Comparison of ENCODE assay signal across 8 cellular contexts in genomic region chr10:86399514-86399878, GRCh38. TPM values are rescaled to one million over a fixed set of nuclear protein-coding genes. Genes with fewer than 3 reads are reported as not detected.
DNase-seq lines count a peak whose midpoint lies in the region; ATAC-seq, FAIRE-seq and TF ChIP-seq lines count a peak whose summit lies in the region.

No MANE protein-coding gene starts in this region.

- no peak for TF ChIP-seq RAD21 in GM12878 (IDR thresholded peaks at IDR 0.05; ENCODE audit: insufficient read depth, low read depth, low read length)

- H3K27ac ChIP-seq in GM12878 (ENCODE audit: control insufficient read depth, insufficient read depth) (no peak overlapping the region), vagina (peak overlapping the region; percentile 82)
- H3K27ac ChIP-seq in naive thymus-derived CD4-positive, alpha-beta T cell (ENCODE audit: low read depth, low read length) = peak overlapping the region; percentile 76

- no peaks in the 10 kb centered on the region for H3K36me3 ChIP-seq in GM12878 (ENCODE audit: control insufficient read depth in 2 of 2, insufficient read depth in 2 of 2, low read length in 1 of 2)
- peaks cover 0 to 7% (median 0%) of the 10 kb centered on the region in 3 experiments for H3K36me3 ChIP-seq in naive thymus-derived CD4-positive, alpha-beta T cell (ENCODE audit: control insufficient read depth in 2 of 3, insufficient read depth in 3 of 3, low read length in 3 of 3)
- no peaks in the 10 kb centered on the region for H3K36me3 ChIP-seq in vagina

- in situ Hi-C loops in GM12878 (cut with MboI) = loop anchor here (5.0 kb wide), 1 partner anchor 183 kb away; no protein-coding TSS in a partner anchor

- POLR2A ChIA-PET in GM12878 (lab: Charles Lee) = interaction anchor here (0.6 to 5.7 kb wide), 7 partner anchors 8 to 185 kb away, joined by 3 to 110 read pairs (median 6); no protein-coding TSS in a partner anchor
- POLR2A ChIA-PET in naive thymus-derived CD4-positive, alpha-beta T cell (lab: Charles Lee) = interaction anchor here (0.8 to 4.4 kb wide), 9 partner anchors 13 to 190 kb away, joined by 3 to 54 read pairs (median 4); partner anchors contain the start of gene WAPL

- H3K79me2 ChIP-seq in GM12878 (ENCODE audit: control insufficient read depth, insufficient read depth, low read length) = peaks cover 14% of the 10 kb centered on the region

- peaks cover 18% of the 10 kb centered on the region for H3K4me1 Mint-ChIP-seq in stimulated activated naive CD8-positive, alpha-beta T cell treated with anti-CD3 and anti-CD28 coated beads, Interleukin-15, Interleukin-2, amounts not matched to agents 100 ng/mL and 50 ng/mL, for 24 hours (ENCODE audit: low read depth)
- peaks cover 5 to 28% (median 23%) of the 10 kb centered on the region in 7 donors for H3K4me1 Mint-ChIP-seq in naive thymus-derived CD4-positive, alpha-beta T cell

- H3K9me3 ChIP-seq in GM12878 (replicated peaks; ENCODE audit: control insufficient read depth, insufficient read depth, low read length) = no peaks in the 10 kb centered on the region
- no peaks in the 10 kb centered on the region for H3K9me3 ChIP-seq in naive thymus-derived CD4-positive, alpha-beta T cell (ENCODE audit: control insufficient read depth in 2 of 3, low read length in 3 of 3)
- H3K9me3 ChIP-seq in vagina = no peaks in the 10 kb centered on the region

- TF ChIP-seq EP300 in GM12878 (IDR thresholded peaks at IDR 0.05; ENCODE audit: borderline replicate concordance in 1 of 2, control insufficient read depth in 1 of 2, low read depth in 2 of 2, low read length in 2 of 2) = no peak

- H3K9me3 Mint-ChIP-seq in stimulated activated naive CD8-positive, alpha-beta T cell treated with anti-CD3 and anti-CD28 coated beads, Interleukin-15, Interleukin-2, amounts not matched to agents 100 ng/mL and 50 ng/mL, for 24 hours = no peaks in the 10 kb centered on the region
- peaks cover 0 to 2% (median 0%) of the 10 kb centered on the region in 11 donors for H3K9me3 Mint-ChIP-seq in naive thymus-derived CD4-positive, alpha-beta T cell

- DNase-seq in stimulated activated naive CD8-positive, alpha-beta T cell treated with anti-CD3 and anti-CD28 coated beads, Interleukin-15, Interleukin-2, amounts not matched to agents 100 U/mL and 50 U/mL, for 24 hours = no peak
- DNase-seq in GM12878 (ENCODE audit: low read depth, low spot score) (no peak), vagina (ENCODE audit: extremely low spot score in 2 of 2) (no peak), left lobe of liver (ENCODE audit: low spot score) (no peak), kidney glomerular epithelial cell (lab: John Stamatoyannopoulos, UW) (no peak), posterior vena cava (ENCODE audit: low spot score) (no peak)
- no peak for DNase-seq in naive thymus-derived CD4-positive, alpha-beta T cell

- H3K4me2 ChIP-seq in GM12878 (ENCODE audit: control insufficient read depth, insufficient read depth) = peak overlapping the region; percentile 59

- peak overlapping the region; percentile 46; the same call in 1 of the 2 replicates for H3K9ac ChIP-seq in GM12878 (ENCODE audit: control insufficient read depth, insufficient read depth, low read length)

- no peak for ATAC-seq in stimulated activated naive CD8-positive, alpha-beta T cell treated with anti-CD3 and anti-CD28 coated beads, Interleukin-15, Interleukin-2, amounts not matched to agents 100 U/mL and 50 U/mL, for 24 hours
- no peak for ATAC-seq in GM12878
- ATAC-seq in naive thymus-derived CD4-positive, alpha-beta T cell = no peak
- no peak for ATAC-seq in left lobe of liver

- no peaks in the 10 kb centered on the region for H3K27me3 Mint-ChIP-seq in stimulated activated naive CD8-positive, alpha-beta T cell treated with anti-CD3 and anti-CD28 coated beads, Interleukin-15, Interleukin-2, amounts not matched to agents 100 ng/mL and 50 ng/mL, for 24 hours
- H3K27me3 Mint-ChIP-seq in naive thymus-derived CD4-positive, alpha-beta T cell = peaks cover 0 to 23% (median 0%) of the 10 kb centered on the region in 5 donors

- no peaks in the 10 kb centered on the region for H4K20me1 ChIP-seq in GM12878 (ENCODE audit: control insufficient read depth, insufficient read depth)

- H3K4me1 ChIP-seq in GM12878 (ENCODE audit: control insufficient read depth, insufficient read depth, low read length) (peaks cover 10% of the 10 kb centered on the region), vagina (peaks cover 33% of the 10 kb centered on the region)
- peaks cover 0 to 10% of the 10 kb centered on the region in 2 donors for H3K4me1 ChIP-seq in naive thymus-derived CD4-positive, alpha-beta T cell (ENCODE audit: control insufficient read depth in 2 of 2, insufficient read depth in 2 of 2, low read length in 2 of 2)

- intact Hi-C loops in GM12878 (cut with micrococcal nuclease; ENCODE audit: unreplicated experiment) = loop anchor here (1.0 to 10.0 kb wide), 3 partner anchors 63 to 265 kb away; partner anchors contain the start of gene LDB3
- intact Hi-C loops in naive thymus-derived CD4-positive, alpha-beta T cell (cut with micrococcal nuclease) = loop anchor here in 1 of 2 donors (2.0 kb wide), 1 partner anchor 499 kb away; no protein-coding TSS in a partner anchor
- intact Hi-C loops in vagina (cut with DNase I) = no loop called here
- intact Hi-C loops in posterior vena cava (cut with DNase I) = loop anchor here in 1 of 2 donors (5.0 kb wide), 1 partner anchor 188 kb away; no protein-coding TSS in a partner anchor

- CTCF ChIA-PET in GM12878 (lab: Yijun Ruan, JAX) = interaction anchor here (0.8 to 5.7 kb wide), 15 partner anchors 9 to 313 kb away, joined by 3 to 77 read pairs (median 5); no protein-coding TSS in a partner anchor
- CTCF ChIA-PET in naive thymus-derived CD4-positive, alpha-beta T cell (lab: Charles Lee) = interaction anchor here (0.6 to 4.4 kb wide), 10 partner anchors 12 to 309 kb away, joined by 3 to 53 read pairs (median 5); no protein-coding TSS in a partner anchor

- H3K27ac Mint-ChIP-seq in stimulated activated naive CD8-positive, alpha-beta T cell treated with anti-CD3 and anti-CD28 coated beads, Interleukin-15, Interleukin-2, amounts not matched to agents 100 ng/mL and 50 ng/mL, for 24 hours = peak overlapping the region; percentile 39
- H3K27ac Mint-ChIP-seq in naive thymus-derived CD4-positive, alpha-beta T cell = peak overlapping the region; percentile 83 to 97 (median 93)

- TF ChIP-seq POLR2A in GM12878 (IDR thresholded peaks at IDR 0.05; ENCODE audit: low read depth, low read length) = no peak
- TF ChIP-seq POLR2A in vagina (IDR thresholded peaks at IDR 0.05) = no peak

- H2AFZ ChIP-seq in GM12878 (ENCODE audit: control insufficient read depth, low read depth, low read length) = peak overlapping the region; percentile 85

- no TSS peak for BruUV-seq in GM12878 (replicated peaks; lab: Mats Ljungman, UMichigan)

- no peaks in the 10 kb centered on the region for H3K27me3 ChIP-seq in GM12878 (replicated peaks in 1 of 2; ENCODE audit: control insufficient read depth in 2 of 2, insufficient read depth in 2 of 2, low read length in 1 of 2)
- no peaks in the 10 kb centered on the region for H3K27me3 ChIP-seq in naive thymus-derived CD4-positive, alpha-beta T cell (ENCODE audit: control insufficient read depth in 2 of 2, insufficient read depth in 2 of 2, low read length in 2 of 2)
- H3K27me3 ChIP-seq in vagina = no peaks in the 10 kb centered on the region

- RAD21 ChIA-PET in GM12878 (lab: Charles Lee; ENCODE audit: unreplicated experiment) = interaction anchor here (0.8 to 5.6 kb wide), 21 partner anchors 8 to 283 kb away, joined by 3 to 155 read pairs (median 5); partner anchors contain the start of genes GRID1 and WAPL

- 28% methylated on average over 9 of the region's 9 CpGs for WGBS in GM12878 (ENCODE audit: insufficient coverage, insufficient replicate concordance, low lambda C conversion rate, missing lambda C conversion rate)

- H3K36me3 Mint-ChIP-seq in stimulated activated naive CD8-positive, alpha-beta T cell treated with anti-CD3 and anti-CD28 coated beads, Interleukin-15, Interleukin-2, amounts not matched to agents 100 ng/mL and 50 ng/mL, for 24 hours (ENCODE audit: low read depth) = no peaks in the 10 kb centered on the region
- no peaks in the 10 kb centered on the region for H3K36me3 Mint-ChIP-seq in naive thymus-derived CD4-positive, alpha-beta T cell

- H3K4me3 Mint-ChIP-seq in stimulated activated naive CD8-positive, alpha-beta T cell treated with anti-CD3 and anti-CD28 coated beads, Interleukin-15, Interleukin-2, amounts not matched to agents 100 ng/mL and 50 ng/mL, for 24 hours = peak overlapping the region; percentile 83
- peak overlapping the region; percentile 79 to 91 (median 88) for H3K4me3 Mint-ChIP-seq in naive thymus-derived CD4-positive, alpha-beta T cell

- FAIRE-seq in GM12878 (lab: Jason Lieb, UNC) = no peak

- no peak for TF ChIP-seq CTCF in GM12878 (IDR thresholded peaks at IDR 0.05 in 2 of 3, conservative IDR thresholded peaks at IDR 0.05 in 1 of 3; ENCODE audit: control insufficient read depth in 2 of 3, extremely low read depth in 1 of 3, insufficient read depth in 1 of 3, low read depth in 3 of 3, low read length in 3 of 3)
- no peak for TF ChIP-seq CTCF in vagina (IDR thresholded peaks at IDR 0.05)

- SMC1A ChIA-PET in GM12878 (lab: Charles Lee; ENCODE audit: uncharacterized antibody, unreplicated experiment) = interaction anchor here (0.9 to 9.9 kb wide), 18 partner anchors 8 to 184 kb away, joined by 3 to 129 read pairs (median 4); no protein-coding TSS in a partner anchor

- H3K4me3 ChIP-seq in GM12878 = no peak overlapping the region
- peak overlapping the region; percentile 86 for H3K4me3 ChIP-seq in naive thymus-derived CD4-positive, alpha-beta T cell (ENCODE audit: low read length)
- peak overlapping the region; percentile 52 to 60 for H3K4me3 ChIP-seq in vagina

RNA-seq across cellular contexts. Expression of gene GRID1, which starts 32.9 kb away (rescaled TPM):
- 3.4 and 3.5 TPM in 2 replicates for total RNA-seq in GM12878 (2013; cell fraction: nucleolus; rRNA removed)
- total RNA-seq in GM12878 (2014; rRNA removed) (0.11 and 0.23 TPM in 2 replicates), GM12878 (2014; rRNA removed; fragmentation: Illumina TruSeq; extraction: Trizol) (0.04 and 0.05 TPM in 2 replicates), GM12878 (2021) (0.08 TPM in 1 of 2 replicates, not detected in the other), vagina (7.1 TPM), left lobe of liver (0.58 TPM), posterior vena cava (1 to 10 TPM; 4.4 to 5.6 TPM)
- polyA plus RNA-seq in GM12878 (2011; ENCODE audit: low read depth) = 0.12 TPM
- polyA plus RNA-seq in GM12878 (2011; rRNA removed) (0.29 and 0.62 TPM in 2 replicates), GM12878 (2014; fragmentation: Illumina TruSeq; extraction: Trizol) (0.05 TPM in 1 of 2 replicates, not detected in the other), GM12878 (2014; fragmentation: Nextera tagmentation; extraction: Ambion mirVana) (not detected), GM12878 (2014; rRNA removed) (0.04 and 0.05 TPM in 2 replicates), GM12878 (2016; fragmentation: Nextera tagmentation; extraction: Ambion mirVana) (not detected)
- 0.46 and 0.59 TPM in 2 replicates for polyA plus RNA-seq in GM12878 (2011; cell fraction: cytosol; rRNA removed)
- polyA plus RNA-seq in GM12878 (2011; cell fraction: nucleus; rRNA removed) = 0.97 and 1.3 TPM in 2 replicates
- 0.28 and 0.35 TPM in 2 replicates for polyA plus RNA-seq in GM12878 (2012)
- 2.4 TPM in 2 replicates for polyA minus RNA-seq in GM12878 (2011; rRNA and poly(A)+ RNA removed)
- 0.31 and 0.80 TPM in 2 replicates for polyA minus RNA-seq in GM12878 (2011; cell fraction: cytosol; rRNA and poly(A)+ RNA removed)
- polyA minus RNA-seq in GM12878 (2011; cell fraction: nucleus; rRNA and poly(A)+ RNA removed) = 3.1 and 3.7 TPM in 2 replicates
- total RNA-seq in naive thymus-derived CD4-positive, alpha-beta T cell = not detected
- not detected for polyA plus RNA-seq in naive thymus-derived CD4-positive, alpha-beta T cell
